7 cellular contexts compared by ENCODE assay signal in genomic region chr19:2308114-2308556, GRCh38. TPM values are rescaled to one million over a fixed set of nuclear protein-coding genes. Genes with fewer than 3 reads are reported as not detected.
DNase-seq lines count a peak whose midpoint lies in the region; ATAC-seq and TF ChIP-seq lines count a peak whose summit lies in the region.

Gene LINGO3, minus strand, starts transcription at chr19:2308154. Its CDS starts 16,378 bp downstream, at chr19:2291776.

- peak; percentile 32 for ATAC-seq in CD4-positive, alpha-beta T cell (ENCODE audit: poor library complexity)
- ATAC-seq in central memory CD8-positive, alpha-beta T cell (replicated peaks; ENCODE audit: extremely low read depth, poor library complexity, severe bottlenecking) = no peak
- ATAC-seq in natural killer cell treated with Interleukin-12 subunit alpha and Interleukin-12 subunit beta and Interleukin-15 and Interleukin-18, amount 100 ng/mL, for 72 hours = no peak
- ATAC-seq in HG03108 (IDR thresholded peaks at IDR 0.05; ENCODE audit: unreplicated experiment) (no peak), GM18498 (IDR thresholded peaks at IDR 0.05; ENCODE audit: unreplicated experiment) (no peak)

- H3K27ac ChIP-seq in CD4-positive, alpha-beta T cell (ENCODE audit: low read depth, low read length) = no peak within 1 kb of the TSS
- H3K27ac ChIP-seq in HUES48 (ENCODE audit: low read depth, low read length) = no peak within 1 kb of the TSS

- H3K9ac ChIP-seq in HUES48 (ENCODE audit: low read depth, low read length) = no peak within 1 kb of the TSS

- intact Hi-C loops in CD4-positive, alpha-beta T cell (cut with DNase I, micrococcal nuclease) = no loop called here

- TF ChIP-seq CTCF in CD4-positive, alpha-beta T cell (IDR thresholded peaks at IDR 0.05) = no peak

- DNase-seq in CD4-positive, alpha-beta T cell = no peak
- DNase-seq in central memory CD8-positive, alpha-beta T cell (ENCODE audit: low spot score in 2 of 2) = no peak
- no peak for DNase-seq in natural killer cell treated with Interleukin-12 subunit alpha and Interleukin-12 subunit beta and Interleukin-15 and Interleukin-18, amount 100 ng/mL, for 72 hours (ENCODE audit: low spot score)
- no peak for DNase-seq in inferior parietal cortex (ENCODE audit: extremely low spot score)

- POLR2A ChIA-PET in CD4-positive, alpha-beta T cell (lab: Charles Lee) = interaction anchor here (1.0 kb wide), 1 partner anchor 21 kb away, joined by 3 read pairs; no protein-coding TSS in a partner anchor

- H3K4me1 ChIP-seq in HUES48 (ENCODE audit: control insufficient read depth, insufficient read depth, low read length) = no peaks in the 10 kb centered on the region

- no peak within 1 kb of the TSS for H3K27ac Mint-ChIP-seq in CD4-positive, alpha-beta T cell
- no peak within 1 kb of the TSS for H3K27ac Mint-ChIP-seq in central memory CD8-positive, alpha-beta T cell (ENCODE audit: low read depth)
- no peak within 1 kb of the TSS for H3K27ac Mint-ChIP-seq in natural killer cell treated with Interleukin-12 subunit alpha and Interleukin-12 subunit beta and Interleukin-15 and Interleukin-18, amount 100 ng/mL, for 72 hours

- peaks cover 76% of the 10 kb centered on the region for H3K27me3 ChIP-seq in CD4-positive, alpha-beta T cell (ENCODE audit: control insufficient read depth, insufficient read depth, low read length)
- H3K27me3 ChIP-seq in HUES48 (ENCODE audit: control insufficient read depth, insufficient read depth, low read length) = peaks cover 24% of the 10 kb centered on the region

- H3K36me3 ChIP-seq in HUES48 (ENCODE audit: control insufficient read depth, insufficient read depth, low read length) = no peaks in the 10 kb centered on the region

- H3K36me3 Mint-ChIP-seq in CD4-positive, alpha-beta T cell (ENCODE audit: low read depth) = no peaks in the 10 kb centered on the region
- peaks cover 10% of the 10 kb centered on the region for H3K36me3 Mint-ChIP-seq in central memory CD8-positive, alpha-beta T cell (ENCODE audit: insufficient read depth)
- H3K36me3 Mint-ChIP-seq in natural killer cell treated with Interleukin-12 subunit alpha and Interleukin-12 subunit beta and Interleukin-15 and Interleukin-18, amount 100 ng/mL, for 72 hours = no peaks in the 10 kb centered on the region

- CTCF ChIA-PET in CD4-positive, alpha-beta T cell (lab: Charles Lee) = no interaction called here

- peaks cover 6% of the 10 kb centered on the region for H3K4me1 Mint-ChIP-seq in CD4-positive, alpha-beta T cell (ENCODE audit: low read depth)
- H3K4me1 Mint-ChIP-seq in central memory CD8-positive, alpha-beta T cell = peaks cover 2% of the 10 kb centered on the region
- peaks cover 0 to 3% of the 10 kb centered on the region in 2 donors for H3K4me1 Mint-ChIP-seq in natural killer cell treated with Interleukin-12 subunit alpha and Interleukin-12 subunit beta and Interleukin-15 and Interleukin-18, amount 100 ng/mL, for 72 hours (ENCODE audit: low read depth in 2 of 2)

- H3K9me3 ChIP-seq in CD4-positive, alpha-beta T cell (ENCODE audit: control insufficient read depth, low read length) = no peaks in the 10 kb centered on the region
- no peaks in the 10 kb centered on the region for H3K9me3 ChIP-seq in HUES48 (ENCODE audit: control insufficient read depth, insufficient read depth, low read length)

- no peaks in the 10 kb centered on the region for H3K9me3 Mint-ChIP-seq in CD4-positive, alpha-beta T cell
- no peaks in the 10 kb centered on the region for H3K9me3 Mint-ChIP-seq in central memory CD8-positive, alpha-beta T cell
- H3K9me3 Mint-ChIP-seq in natural killer cell treated with Interleukin-12 subunit alpha and Interleukin-12 subunit beta and Interleukin-15 and Interleukin-18, amount 100 ng/mL, for 72 hours = no peaks in the 10 kb centered on the region

- H3K4me3 ChIP-seq in HUES48 (ENCODE audit: low read depth, low read length) = peak within 1 kb of the TSS; percentile 44

- peaks cover 72% of the 10 kb centered on the region for H3K27me3 Mint-ChIP-seq in CD4-positive, alpha-beta T cell
- peaks cover 75% of the 10 kb centered on the region for H3K27me3 Mint-ChIP-seq in central memory CD8-positive, alpha-beta T cell
- peaks cover 22 to 28% of the 10 kb centered on the region in 2 donors for H3K27me3 Mint-ChIP-seq in natural killer cell treated with Interleukin-12 subunit alpha and Interleukin-12 subunit beta and Interleukin-15 and Interleukin-18, amount 100 ng/mL, for 72 hours

- H3K4me3 Mint-ChIP-seq in CD4-positive, alpha-beta T cell = peak within 1 kb of the TSS; percentile 54
- peak within 1 kb of the TSS; percentile 67 for H3K4me3 Mint-ChIP-seq in central memory CD8-positive, alpha-beta T cell
- H3K4me3 Mint-ChIP-seq in natural killer cell treated with Interleukin-12 subunit alpha and Interleukin-12 subunit beta and Interleukin-15 and Interleukin-18, amount 100 ng/mL, for 72 hours = peak within 1 kb of the TSS; percentile 44

RNA-seq across cellular contexts. Expression of gene LINGO3, which starts in this region (rescaled TPM):
- under 1 TPM; 0.33 to 0.39 TPM for total RNA-seq in CD4-positive, alpha-beta T cell
- under 1 TPM; 0.20 to 0.21 TPM for total RNA-seq in natural killer cell treated with Interleukin-12 subunit alpha and Interleukin-12 subunit beta and Interleukin-15 and Interleukin-18, amount 100 ng/mL, for 72 hours

Comparison
In these comparisons a context has a peak if more than half of its experiments do, and no peak if none do; other contexts are left out.
1. Peak in ATAC-seq in CD4-positive, alpha-beta T cell; RNA of the gene not detected or under 1 TPM.